In genomic region chr10:70052462-70053211, GRCh38 we compare ENCODE assay signal across 8 cellular contexts. TPM values are rescaled to one million over a fixed set of nuclear protein-coding genes. Genes with fewer than 3 reads are reported as not detected.
DNase-seq lines count a peak whose midpoint lies in the region; ATAC-seq and TF ChIP-seq lines count a peak whose summit lies in the region.

MACROH2A2 (plus strand) TSS chr10:70052846; CDS start chr10:70075659, 22,813 bp downstream.

- intact Hi-C loops in activated naive CD4-positive, alpha-beta T cell treated with anti-CD3 and anti-CD28 coated beads for 36 hours (cut with micrococcal nuclease): no loop called here

- TF ChIP-seq CTCF in brain microvascular endothelial cell (IDR thresholded peaks at IDR 0.05; ENCODE audit: low read depth, low read length, missing control alignments): peak; percentile 67

- ATAC-seq in HG02798 (IDR thresholded peaks at IDR 0.05; ENCODE audit: poor library complexity, unreplicated experiment): no peak

- H3K27me3 ChIP-seq in brain microvascular endothelial cell (replicated peaks): no peaks in the 10 kb centered on the region
- H3K27me3 ChIP-seq in iPS DF 6.9 (ENCODE audit: control insufficient read depth, insufficient read depth, low read length): peaks cover 46% of the 10 kb centered on the region

- H3K36me3 ChIP-seq in brain microvascular endothelial cell (replicated peaks) (no peaks in the 10 kb centered on the region), iPS DF 6.9 (ENCODE audit: control insufficient read depth, insufficient read depth, low read length) (no peaks in the 10 kb centered on the region)

- no peaks in the 10 kb centered on the region; the same call in 1 of the 2 replicates for H3K9me3 ChIP-seq in iPS DF 6.9 (ENCODE audit: control insufficient read depth, insufficient read depth, low read length)

- H3K4me1 ChIP-seq in iPS DF 6.9 (ENCODE audit: control insufficient read depth, insufficient read depth, low read length): 0 out of 2 replicates have a peak, but pooled peaks cover 1% of the 10 kb centered on the region

- WGBS in iPS DF 6.9 (ENCODE audit: insufficient coverage, insufficient read length): no CpG with 5 or more reads among the region's 58 CpGs

- peaks cover 5% of the 10 kb centered on the region for H3K4me1 Mint-ChIP-seq in activated naive CD4-positive, alpha-beta T cell treated with anti-CD3 and anti-CD28 coated beads for 36 hours (ENCODE audit: low read depth)

- H3K27ac ChIP-seq in brain microvascular endothelial cell (no peak within 1 kb of the TSS), iPS DF 6.9 (ENCODE audit: low read length) (no peak within 1 kb of the TSS)

- peak within 1 kb of the TSS; percentile 82 for H3K4me3 Mint-ChIP-seq in activated naive CD4-positive, alpha-beta T cell treated with anti-CD3 and anti-CD28 coated beads for 36 hours

- H3K4me3 ChIP-seq in brain microvascular endothelial cell (ENCODE audit: low read depth, low read length) (peak within 1 kb of the TSS; percentile 74), iPS DF 6.9 (ENCODE audit: low read length) (peak within 1 kb of the TSS; percentile 62; the same call in 1 of the 2 replicates)

- H3K27me3 Mint-ChIP-seq in activated naive CD4-positive, alpha-beta T cell treated with anti-CD3 and anti-CD28 coated beads for 36 hours (ENCODE audit: low read depth): peaks cover 36% of the 10 kb centered on the region

- DNase-seq in activated naive CD4-positive, alpha-beta T cell treated with anti-CD3 and anti-CD28 coated beads for 36 hours: peak; percentile 52
- no peak for DNase-seq in activated naive CD4-positive, alpha-beta T cell treated with Interleukin-2 at 50 U/mL for 16 hours
- peak; percentile 68 for DNase-seq in NCI-H69 (lab: John Stamatoyannopoulos, UW)
- DNase-seq in brain microvascular endothelial cell: peak; percentile 66
- DNase-seq in iPS DF 6.9 (ENCODE audit: low read depth, low spot score): no peak
- DNase-seq in putamen (ENCODE audit: low spot score): peak; percentile 62
- DNase-seq in NK-92 (lab: John Stamatoyannopoulos, UW; ENCODE audit: unreplicated experiment): no peak

- H3K36me3 Mint-ChIP-seq in activated naive CD4-positive, alpha-beta T cell treated with anti-CD3 and anti-CD28 coated beads for 36 hours (ENCODE audit: low read depth): no peaks in the 10 kb centered on the region

- H3K27ac Mint-ChIP-seq in activated naive CD4-positive, alpha-beta T cell treated with anti-CD3 and anti-CD28 coated beads for 36 hours: no peak within 1 kb of the TSS

- CTCF ChIA-PET in activated naive CD4-positive, alpha-beta T cell treated with anti-CD3 and anti-CD28 coated beads for 36 hours (lab: Charles Lee): no interaction called here

- no peaks in the 10 kb centered on the region for H3K9me3 Mint-ChIP-seq in activated naive CD4-positive, alpha-beta T cell treated with anti-CD3 and anti-CD28 coated beads for 36 hours

- in situ Hi-C loops in brain microvascular endothelial cell (cut with HindIII; ENCODE audit: low pct_ligation_motif_present, low sequenced_read_pairs): no loop called here

RNA-seq across cellular contexts. Expression of gene MACROH2A2, which starts in this region (rescaled TPM):
- total RNA-seq in activated naive CD4-positive, alpha-beta T cell treated with anti-CD3 and anti-CD28 coated beads for 36 hours: 1 to 10 TPM; 2.7 to 3.2 TPM

Comparison
In these comparisons a context has a peak if more than half of its experiments do, and no peak if none do; other contexts are left out.
1. DNase-seq: peak in activated naive CD4-positive, alpha-beta T cell treated with anti-CD3 and anti-CD28 coated beads for 36 hours (single experiment), NCI-H69 (single experiment), brain microvascular endothelial cell (single experiment) and putamen (single experiment); none in activated naive CD4-positive, alpha-beta T cell treated with Interleukin-2 at 50 U/mL for 16 hours (single experiment), iPS DF 6.9 (single experiment) and NK-92 (single experiment).